Comparison of ENCODE assay signal across 19 cellular contexts in the genomic region with DNA sequence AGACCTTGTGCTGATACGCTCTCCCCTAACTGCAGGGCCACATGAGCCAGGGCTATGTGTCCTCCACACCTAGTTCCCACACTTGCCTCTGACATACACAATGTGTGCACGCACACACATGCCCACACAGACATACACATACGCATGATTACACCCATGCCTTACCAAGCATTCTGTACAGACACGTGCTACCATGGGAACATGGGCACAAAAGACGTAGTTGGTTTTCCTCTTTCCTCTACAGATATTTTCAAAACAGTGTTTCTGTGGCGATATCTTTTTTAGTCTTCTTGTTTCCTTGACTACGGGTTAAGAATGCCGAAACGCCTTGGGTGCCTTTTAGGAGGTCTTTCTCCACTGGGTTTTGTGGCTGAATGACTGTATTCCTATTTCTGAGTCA.
A peak's percentile ranks its signal among the peaks of the same experiment; 100 is the strongest.
DNase-seq lines count a peak whose midpoint lies in the region; ATAC-seq, FAIRE-seq and TF ChIP-seq lines count a peak whose summit lies in the region.
"Had no signal": no experiment of that assay in that cellular context is flagged by ENCODE, and none has a peak within 500 bp of the region (broad histone marks: within the 10 kb centered on the region; RNA-seq: fewer than 3 reads in every experiment).

No MANE protein-coding gene starts in this region.

- H3K27ac ChIP-seq in foreskin keratinocyte: no peak overlapping the region
- H3K27ac ChIP-seq in osteoblast (ENCODE audit: low read depth, low read length): no peak overlapping the region
- H3K27ac ChIP-seq: A549, GM23248 had no signal

- H3K79me2 ChIP-seq in osteoblast (ENCODE audit: insufficient read depth, low read length): no peaks in the 10 kb centered on the region

- H3K4me1 ChIP-seq in foreskin keratinocyte (no peaks in the 10 kb centered on the region), osteoblast (ENCODE audit: insufficient read depth, low read length) (no peaks in the 10 kb centered on the region)
- H3K4me1 ChIP-seq: A549 had no signal

- ATAC-seq in foreskin keratinocyte (peak; percentile 59), HG02973 (IDR thresholded peaks at IDR 0.05; ENCODE audit: unreplicated experiment) (no peak), GM21723 (IDR thresholded peaks at IDR 0.05; ENCODE audit: unreplicated experiment) (no peak)
- ATAC-seq: A549, GM12878 had no signal

- no peak for DNase-seq in HTR-8/SVneo (ENCODE audit: insufficient read length, low spot score)
- DNase-seq in bronchial epithelial cell (ENCODE audit: low read depth): no peak
- DNase-seq in foreskin keratinocyte: peak; percentile 48 to 51
- DNase-seq in osteoblast (ENCODE audit: insufficient read length, low spot score, missing footprints): no peak
- no peak for DNase-seq in amniotic stem cell (lab: John Stamatoyannopoulos, UW)
- DNase-seq in putamen (ENCODE audit: low spot score): no peak
- DNase-seq: DMS 273 treated with DMSO at 0.1 percent for 48 hours, GDM1, GM23248, Kasumi-1, NCI-H1105, NCI-H1930, NCI-H2171, OCI-M1, SHP77 treated with DMSO at 0.1 percent for 48 hours had no signal

- H3K36me3 ChIP-seq in bronchial epithelial cell (ENCODE audit: control insufficient read depth, insufficient read depth, low read length): no peaks in the 10 kb centered on the region
- no peaks in the 10 kb centered on the region for H3K36me3 ChIP-seq in osteoblast (ENCODE audit: insufficient read depth, low read length)

- H3K9me3 ChIP-seq in osteoblast (ENCODE audit: low read depth, low read length): no peaks in the 10 kb centered on the region
- H3K9me3 ChIP-seq: A549 had no signal

- H3K4me3 ChIP-seq in bronchial epithelial cell (ENCODE audit: low read depth, low read length) (no peak overlapping the region), osteoblast (ENCODE audit: insufficient read depth, low read length) (no peak overlapping the region)
- H3K4me3 ChIP-seq: A549, GM12878, GM23248 had no signal

- H3K27me3 ChIP-seq in bronchial epithelial cell (ENCODE audit: control insufficient read depth, insufficient read depth, low read length) (no peaks in the 10 kb centered on the region), foreskin keratinocyte (peaks cover 5% of the 10 kb centered on the region), osteoblast (ENCODE audit: insufficient read depth, low read length) (no peaks in the 10 kb centered on the region)

- peak overlapping the region; percentile 41 for H2AFZ ChIP-seq in osteoblast (ENCODE audit: low read length)
- H2AFZ ChIP-seq: GM23248 had no signal

- FAIRE-seq in HTR-8/SVneo (lab: Jason Lieb, UNC) (peak; percentile 31), bronchial epithelial cell (lab: Jason Lieb, UNC) (peak; percentile 77)
- FAIRE-seq: A549, GM12878 had no signal

- H3K4me2 ChIP-seq in osteoblast (ENCODE audit: insufficient read depth, low read length): peak overlapping the region; percentile 1
- H3K4me2 ChIP-seq: A549 had no signal

- TF ChIP-seq CTCF in bronchial epithelial cell (IDR thresholded peaks at IDR 0.05; ENCODE audit: insufficient read depth, low read length, severe bottlenecking) (no peak), foreskin keratinocyte (conservative IDR thresholded peaks at IDR 0.05) (no peak), osteoblast (IDR thresholded peaks at IDR 0.05; ENCODE audit: extremely low read depth, low read depth, low read length) (no peak)

- H4K20me1 ChIP-seq in osteoblast (ENCODE audit: insufficient read depth, low read length): no peaks in the 10 kb centered on the region

Comparison
In these comparisons a context has a peak if more than half of its experiments do, and no peak if none do; other contexts are left out.
1. DNase-seq: peak in foreskin keratinocyte (2 of 2); none in HTR-8/SVneo (single experiment), bronchial epithelial cell (single experiment), osteoblast (single experiment), amniotic stem cell (single experiment) and putamen (single experiment).